ENCODE assay signal across 22 cellular contexts in genomic region chr1:154499446-154499845, GRCh38. TPM values are rescaled to one million over a fixed set of nuclear protein-coding genes. Genes with fewer than 3 reads are reported as not detected.
DNase-seq lines count a peak whose midpoint lies in the region; ATAC-seq, FAIRE-seq and TF ChIP-seq lines count a peak whose summit lies in the region.
"Had no signal": no experiment of that assay in that cellular context is flagged by ENCODE, and none has a peak within 500 bp of the region (broad histone marks: within the 10 kb centered on the region; RNA-seq: fewer than 3 reads in every experiment).

No MANE protein-coding gene starts in this region.

- CTCF ChIA-PET in Calu3 (lab: Charles Lee): no interaction called here

- no peaks in the 10 kb centered on the region for H3K4me1 Mint-ChIP-seq in Calu3 (ENCODE audit: low read depth, unreplicated experiment)

- no peaks in the 10 kb centered on the region for H3K9me3 Mint-ChIP-seq in Calu3 (ENCODE audit: low read depth, unreplicated experiment)
- H3K9me3 Mint-ChIP-seq: stimulated activated naive CD8-positive, alpha-beta T cell treated with anti-CD3 and anti-CD28 coated beads, Interleukin-15, Interleukin-2, amounts not matched to agents 100 ng/mL and 50 ng/mL, for 24 hours had no signal

- FAIRE-seq in GM12892 (lab: Jason Lieb, UNC): peak; percentile 42

- H3K27ac Mint-ChIP-seq in Calu3 (ENCODE audit: unreplicated experiment): no peak overlapping the region
- H3K27ac Mint-ChIP-seq: activated CD8-positive, alpha-beta memory T cell treated with anti-CD3 and anti-CD28 coated beads, Interleukin-2, amount 10 ng/mL, durations not matched to agents 7 days and 5 days; stimulated activated naive CD8-positive, alpha-beta T cell treated with anti-CD3 and anti-CD28 coated beads, Interleukin-15, Interleukin-2, amounts not matched to agents 100 ng/mL and 50 ng/mL, for 24 hours had no signal

- H3K27ac ChIP-seq in coronary artery: no peak overlapping the region
- H3K27ac ChIP-seq in skeletal muscle tissue (ENCODE audit: low read depth, low read length): no peak overlapping the region
- H3K27ac ChIP-seq: C4-2B, SJSA1 had no signal

- H3K4me3 ChIP-seq in coronary artery (peak overlapping the region; percentile 74), skeletal muscle tissue (ENCODE audit: low read length in 3 of 3) (peak overlapping the region; percentile 51 to 79 (median 60))
- H3K4me3 ChIP-seq: SJSA1 had no signal

- TF ChIP-seq CTCF in coronary artery (IDR thresholded peaks at IDR 0.05) (no peak), Calu3 (IDR thresholded peaks at IDR 0.05; ENCODE audit: unreplicated experiment) (no peak)

- no TSS peak for BruUV-seq in Calu3 (replicated peaks; lab: Mats Ljungman, UMichigan)

- H3K4me3 Mint-ChIP-seq in Calu3 (ENCODE audit: low read depth, unreplicated experiment): no peak overlapping the region
- H3K4me3 Mint-ChIP-seq: activated CD8-positive, alpha-beta memory T cell treated with anti-CD3 and anti-CD28 coated beads, Interleukin-2, amount 10 ng/mL, durations not matched to agents 7 days and 5 days; stimulated activated naive CD8-positive, alpha-beta T cell treated with anti-CD3 and anti-CD28 coated beads, Interleukin-15, Interleukin-2, amounts not matched to agents 100 ng/mL and 50 ng/mL, for 24 hours had no signal

- DNase-seq in activated CD8-positive, alpha-beta memory T cell treated with anti-CD3 and anti-CD28 coated beads, Interleukin-2, amount 50 U/mL, for 48 hours: peak; percentile 43
- DNase-seq in activated CD8-positive, alpha-beta memory T cell treated with anti-CD3 and anti-CD28 coated beads for 24 hours: no peak
- DNase-seq in GM12892 (ENCODE audit: insufficient read length) (no peak), coronary artery (ENCODE audit: low spot score) (no peak), HuH-7 (ENCODE audit: low spot score) (no peak), Calu3 (no peak)
- DNase-seq: activated CD8-positive, alpha-beta memory T cell treated with anti-CD3 and anti-CD28 coated beads, Interleukin-2, amount 10 ng/mL, durations not matched to agents 7 days and 5 days; activated gamma-delta T cell; anterior cingulate cortex; effector CD8-positive, alpha-beta T cell; GOT3; NCI-H1417 treated with DMSO at 0.1 percent for 48 hours; NCI-H774 had no signal

- H3K36me3 ChIP-seq in skeletal muscle tissue (ENCODE audit: control insufficient read depth in 3 of 3, insufficient read depth in 3 of 3, low read length in 3 of 3): no peaks in the 10 kb centered on the region
- H3K36me3 ChIP-seq: SJSA1 had no signal

- peaks cover 53% of the 10 kb centered on the region for H3K27me3 Mint-ChIP-seq in Calu3 (ENCODE audit: unreplicated experiment)

- H3K36me3 Mint-ChIP-seq in Calu3 (ENCODE audit: insufficient read depth, unreplicated experiment): no peaks in the 10 kb centered on the region

- no peak for TF ChIP-seq POLR2A in GM12892 (IDR thresholded peaks at IDR 0.05; ENCODE audit: low read depth, low read length)

- peaks cover 33 to 44% (median 37%) of the 10 kb centered on the region in 3 donors for H3K27me3 ChIP-seq in skeletal muscle tissue (ENCODE audit: control insufficient read depth in 3 of 3, insufficient read depth in 3 of 3, low read length in 3 of 3)

- H3K9me3 ChIP-seq in skeletal muscle tissue (ENCODE audit: control insufficient read depth in 3 of 3, low read length in 3 of 3): no peaks in the 10 kb centered on the region

- H3K4me1 ChIP-seq in skeletal muscle tissue (ENCODE audit: control insufficient read depth in 3 of 3, insufficient read depth in 3 of 3, low read length in 3 of 3): peaks cover 2 to 9% (median 2%) of the 10 kb centered on the region in 3 donors

- ATAC-seq in GM18907 (IDR thresholded peaks at IDR 0.05; ENCODE audit: unreplicated experiment): no peak
- ATAC-seq: activated CD8-positive, alpha-beta memory T cell treated with anti-CD3 and anti-CD28 coated beads, Interleukin-2, amount 10 ng/mL, durations not matched to agents 7 days and 5 days; sciatic nerve had no signal

- no peak overlapping the region for H3K9ac ChIP-seq in skeletal muscle tissue (ENCODE audit: low read depth in 1 of 3, low read length in 3 of 3)

- intact Hi-C loops in Calu3 (cut with micrococcal nuclease; ENCODE audit: unreplicated experiment): no loop called here

RNA-seq across cellular contexts. Expression of gene TDRD10, which starts 2.6 kb away (rescaled TPM):
- polyA plus RNA-seq in GM12892 (2012; ENCODE audit: missing spikeins): 0.19 TPM
- total RNA-seq in skeletal muscle tissue (1.0 TPM), Calu3 (2022) (not detected in 2 replicates)
- total RNA-seq: A673; activated CD8-positive, alpha-beta memory T cell treated with anti-CD3 and anti-CD28 coated beads, Interleukin-2, amount 10 ng/mL, durations not matched to agents 7 days and 5 days; osteocyte; SJSA1 had no signal
- polyA plus RNA-seq: fibroblast of lung had no signal

RNA-seq across cellular contexts. Expression of gene SHE, which starts 2.8 kb away (rescaled TPM):
- 0.21 TPM for polyA plus RNA-seq in GM12892 (2012; ENCODE audit: missing spikeins)
- 8.4 TPM for total RNA-seq in skeletal muscle tissue
- not detected in 2 replicates for total RNA-seq in Calu3 (2022)
- total RNA-seq: activated CD8-positive, alpha-beta memory T cell treated with anti-CD3 and anti-CD28 coated beads, Interleukin-2, amount 10 ng/mL, durations not matched to agents 7 days and 5 days; fibroblast of lung; osteocyte; SJSA1 had no signal
- polyA plus RNA-seq: fibroblast of lung had no signal

RNA-seq across cellular contexts. Expression of gene UBE2Q1, which starts 59.0 kb away (rescaled TPM):
- polyA plus RNA-seq in GM12892 (2012; ENCODE audit: missing spikeins): 48.5 TPM
- total RNA-seq in skeletal muscle tissue (15.1 TPM), Calu3 (2022) (96.7 and 108 TPM in 2 replicates)
